Comparison of ENCODE assay signal across 8 cellular contexts in genomic region chr2:96063074-96063899, GRCh38. TPM values are rescaled to one million over a fixed set of nuclear protein-coding genes. Genes with fewer than 3 reads are reported as not detected.
DNase-seq lines count a peak whose midpoint lies in the region; ATAC-seq, FAIRE-seq and TF ChIP-seq lines count a peak whose summit lies in the region.
"Not testable (repeated sequence)": the region's sequence is repeated elsewhere in the genome, so short reads cannot be mapped to it uniquely, and the experiment has no call there.

No MANE protein-coding gene starts in this region.

- POLR2A ChIA-PET in WTC11 (lab: Charles Lee): not testable (repeated sequence)
- POLR2A ChIA-PET in K562 (lab: Yijun Ruan, JAX): interaction anchor here (0.6 kb wide), 2 partner anchors 128 to 1072 kb away, joined by 3 read pairs; no protein-coding TSS in a partner anchor

- intact Hi-C loops in K562 (cut with micrococcal nuclease); left lung (cut with DNase I); upper lobe of right lung (cut with DNase I): not testable (repeated sequence)
- intact Hi-C loops in psoas muscle (cut with DNase I): loop anchor here in 1 of 2 donors (10.0 kb wide), 1 partner anchor 1632 kb away; no protein-coding TSS in a partner anchor

- in situ Hi-C loops in K562 (cut with MboI): loop anchor here (5.0 kb wide), 1 partner anchor 1554 kb away; no protein-coding TSS in a partner anchor

- H3K9me3 Mint-ChIP-seq in WTC11: not testable (repeated sequence)

- not testable (repeated sequence) for H3K27me3 ChIP-seq in K562 (ENCODE audit: control insufficient read depth in 2 of 2, insufficient read depth in 2 of 2, low read length in 2 of 2); left lung; psoas muscle (ENCODE audit: insufficient read depth in 3 of 3, low read length in 2 of 3); upper lobe of right lung

- H2AFZ ChIP-seq in K562 (ENCODE audit: low read depth, low read length): not testable (repeated sequence)

- DNase-seq in EH (ENCODE audit: low read depth) (peak; percentile 83), HT1080 (ENCODE audit: low read depth) (peak; percentile 82), K562 (ENCODE audit: extremely low read depth in 1 of 4, low spot score in 3 of 4) (peak in 1 of 4 experiments; percentile 3), fibroblast of the aortic adventitia (ENCODE audit: low read depth) (peak; percentile 71), left lung (peak in 1 of 2 donors; percentile 69), upper lobe of right lung (peak; percentile 61)
- DNase-seq in WTC11 (ENCODE audit: low spot score); psoas muscle: not testable (repeated sequence)

- not testable (repeated sequence) for H3K27ac Mint-ChIP-seq in WTC11

- H4K20me1 ChIP-seq in K562 (replicated peaks; ENCODE audit: control insufficient read depth, insufficient read depth, low read length): not testable (repeated sequence)

- not testable (repeated sequence) for H3K27me3 Mint-ChIP-seq in WTC11 (ENCODE audit: low read depth)

- not testable (repeated sequence) for H3K9me1 ChIP-seq in K562 (ENCODE audit: control insufficient read depth, insufficient read depth, low read length)

- BruUV-seq in K562 (replicated peaks; lab: Mats Ljungman, UMichigan): not testable (repeated sequence)

- 6% methylated on average over 6 of the region's 12 CpGs for WGBS in K562 (ENCODE audit: insufficient coverage, low coverage, missing lambda C conversion rate)
- 44 to 52% (median 51%) methylated on average over 7 to 11 of the region's 12 CpGs for WGBS in psoas muscle, 3 donors

- H3K4me1 Mint-ChIP-seq in WTC11: not testable (repeated sequence)

- not testable (repeated sequence) for H3K4me2 ChIP-seq in K562 (ENCODE audit: insufficient read depth, low read length)

- not testable (repeated sequence) for TF ChIP-seq EP300 in K562 (IDR thresholded peaks at IDR 0.05; ENCODE audit: low read length)

- not testable (repeated sequence) for H3K36me3 Mint-ChIP-seq in WTC11

- not testable (repeated sequence) for TF ChIP-seq POLR2A in K562 (conservative IDR thresholded peaks at IDR 0.05)

- H3K79me2 ChIP-seq in K562 (ENCODE audit: control insufficient read depth, insufficient read depth, low read length): not testable (repeated sequence)

- CTCF ChIA-PET in WTC11 (lab: Charles Lee): interaction anchor here (1.1 kb wide), 1 partner anchor 111 kb away, joined by 3 read pairs; no protein-coding TSS in a partner anchor
- CTCF ChIA-PET in K562 (lab: Yijun Ruan, JAX; ENCODE audit: low intra/inter-chr PET ratio): not testable (repeated sequence)

- H3K36me3 ChIP-seq in K562 (ENCODE audit: control insufficient read depth, insufficient read depth, low read length); left lung; psoas muscle (ENCODE audit: insufficient read depth in 1 of 2, low read depth in 1 of 2); upper lobe of right lung: not testable (repeated sequence)

- not testable (repeated sequence) for H3K4me3 Mint-ChIP-seq in WTC11

- peak; percentile 65 for FAIRE-seq in K562 (lab: Jason Lieb, UNC)

- H3K9me3 ChIP-seq in K562 (replicated peaks; ENCODE audit: control insufficient read depth, insufficient read depth, low read depth, low read length); left lung; psoas muscle; upper lobe of right lung: not testable (repeated sequence)

- not testable (repeated sequence) for TF ChIP-seq CTCF in WTC11 (IDR thresholded peaks at IDR 0.05); left lung (IDR thresholded peaks at IDR 0.05)
- TF ChIP-seq CTCF in K562 (IDR thresholded peaks at IDR 0.05 in 2 of 3, conservative IDR thresholded peaks at IDR 0.05 in 1 of 3; ENCODE audit: insufficient read depth in 2 of 3, low read depth in 1 of 3, low read length in 3 of 3): peak in 2 of 3 experiments; percentile 18 to 19; a peak in 1 of 6 replicates
- TF ChIP-seq CTCF in fibroblast of the aortic adventitia (IDR thresholded peaks at IDR 0.05; ENCODE audit: insufficient read depth, low read length): peak; percentile 45
- TF ChIP-seq CTCF in psoas muscle (IDR thresholded peaks at IDR 0.05): peak; percentile 30
- peak; percentile 29 for TF ChIP-seq CTCF in upper lobe of right lung (IDR thresholded peaks at IDR 0.05)

- H3K9ac ChIP-seq in K562 (ENCODE audit: insufficient read depth in 1 of 2, low read depth in 2 of 2, low read length in 2 of 2): not testable (repeated sequence)

- H3K4me1 ChIP-seq in K562 (replicated peaks in 1 of 2; ENCODE audit: control insufficient read depth in 2 of 2, insufficient read depth in 2 of 2, low read length in 2 of 2); left lung; psoas muscle; upper lobe of right lung: not testable (repeated sequence)

- ATAC-seq in WTC11 (peak; percentile 38), K562 (peak; percentile 76), left lung (peak; percentile 79), psoas muscle (peak; percentile 59 to 70 (median 67)), upper lobe of right lung (peak; percentile 75)

- H3K27ac ChIP-seq in K562 (ENCODE audit: extremely low read depth, low read depth, low read length); left lung; psoas muscle; upper lobe of right lung: not testable (repeated sequence)

- not testable (repeated sequence) for H3K4me3 ChIP-seq in K562; fibroblast of the aortic adventitia (ENCODE audit: low read depth, low read length); left lung; psoas muscle; upper lobe of right lung

- peak in 1 of 2 experiments; percentile 34; a peak in 2 of 4 replicates for TF ChIP-seq RAD21 in K562 (CRISPR knock-in tag; conservative IDR thresholded peaks at IDR 0.05 in 1 of 2, IDR thresholded peaks at IDR 0.05 in 1 of 2)

RNA-seq across cellular contexts. Expression of gene GPAT2, which starts 28.6 kb away (rescaled TPM):
- not detected in 2 replicates for total RNA-seq in HT1080 (2014; rRNA removed; shearing (Covaris generic))
- 0.02 TPM in 1 of 2 replicates, not detected in the other for polyA plus RNA-seq in HT1080 (2015; cell fraction: cytosol; rRNA removed)
- polyA plus RNA-seq in HT1080 (2015; cell fraction: nucleus; rRNA removed): not detected in 2 replicates
- total RNA-seq in WTC11 (2021) (0.20 to 0.66 TPM (median 0.55 TPM) in 3 replicates), K562 (2014; rRNA removed) (0.14 and 0.33 TPM in 2 replicates), K562 (2014; rRNA removed; fragmentation: Illumina TruSeq; extraction: Trizol) (not detected in 2 replicates), K562 (2015; rRNA removed; fragmentation: Illumina TruSeq; extraction: Trizol) (0.11 and 0.38 TPM in 2 replicates), K562 (2021) (0.33 and 0.94 TPM in 2 replicates), fibroblast of the aortic adventitia (ENCODE audit: low replicate concordance) (10.2 TPM in 1 of 2 replicates, not detected in the other), left lung (1 to 10 TPM; 2.8 to 7.3 TPM), psoas muscle (1 to 10 TPM; 6.2 to 7.8 (median 6.7) TPM), upper lobe of right lung (3.2 TPM)
- total RNA-seq in K562 (2011; cell fraction: chromatin; rRNA removed; ENCODE audit: low replicate concordance): 0.12 TPM in 2 replicates
- total RNA-seq in K562 (2011; cell fraction: nucleolus; rRNA removed): under 0.01 and 0.39 TPM in 2 replicates
- total RNA-seq in K562 (2011; cell fraction: nucleoplasm; rRNA removed): not detected in 2 replicates
- polyA plus RNA-seq in K562 (2011; rRNA removed) (not detected in 2 replicates), K562 (2014; fragmentation: Illumina TruSeq; extraction: Trizol) (0.30 TPM in 2 replicates), K562 (2014; fragmentation: Nextera tagmentation; extraction: Ambion mirVana) (under 1 TPM in 1 of 2 experiments, not detected in 1; 0.01 TPM), K562 (2014; rRNA removed) (0.42 and 1.2 TPM in 2 replicates), psoas muscle (1 to 10 TPM; 3.2 to 6.9 (median 6.1) TPM)
- polyA plus RNA-seq in K562 (2011; cell fraction: cytosol; rRNA removed): 0.03 and 0.25 TPM in 2 replicates
- 0.34 and 0.55 TPM in 2 replicates for polyA plus RNA-seq in K562 (2011; cell fraction: nucleus; rRNA removed)
- polyA plus RNA-seq in K562 (2012): 0.33 and 1.1 TPM in 2 replicates
- polyA minus RNA-seq in K562 (2011; rRNA and poly(A)+ RNA removed): not detected in 2 replicates
- not detected in 2 replicates for polyA minus RNA-seq in K562 (2011; cell fraction: cytosol; rRNA and poly(A)+ RNA removed)
- polyA minus RNA-seq in K562 (2011; cell fraction: nucleus; rRNA and poly(A)+ RNA removed): 0.11 and 0.94 TPM in 2 replicates

RNA-seq across cellular contexts. Expression of gene ADRA2B, which starts 53.1 kb away (rescaled TPM):
- not detected in 2 replicates for total RNA-seq in HT1080 (2014; rRNA removed; shearing (Covaris generic))
- polyA plus RNA-seq in HT1080 (2015; cell fraction: cytosol; rRNA removed): not detected in 2 replicates
- polyA plus RNA-seq in HT1080 (2015; cell fraction: nucleus; rRNA removed): not detected in 2 replicates
- total RNA-seq in WTC11 (2021): 4.7 to 6.3 TPM (median 5.8 TPM) in 3 replicates
- total RNA-seq in K562 (2011; cell fraction: chromatin; rRNA removed; ENCODE audit: low replicate concordance): 0.07 and 0.11 TPM in 2 replicates
- 0.13 and 0.17 TPM in 2 replicates for total RNA-seq in K562 (2011; cell fraction: nucleolus; rRNA removed)
- not detected in 2 replicates for total RNA-seq in K562 (2011; cell fraction: nucleoplasm; rRNA removed)
- total RNA-seq in K562 (2014; rRNA removed): not detected in 2 replicates
- not detected in 2 replicates for total RNA-seq in K562 (2014; rRNA removed; fragmentation: Illumina TruSeq; extraction: Trizol)
- not detected in 2 replicates for total RNA-seq in K562 (2015; rRNA removed; fragmentation: Illumina TruSeq; extraction: Trizol)
- total RNA-seq in K562 (2021): not detected in 2 replicates
- polyA plus RNA-seq in K562 (2011; rRNA removed): not detected in 2 replicates
- polyA plus RNA-seq in K562 (2011; cell fraction: cytosol; rRNA removed): 0.04 TPM in 1 of 2 replicates, not detected in the other
- 0.14 and 0.27 TPM in 2 replicates for polyA plus RNA-seq in K562 (2011; cell fraction: nucleus; rRNA removed)
- polyA plus RNA-seq in K562 (2012): 0.03 TPM in 1 of 2 replicates, not detected in the other
- not detected in 2 replicates for polyA plus RNA-seq in K562 (2014; fragmentation: Illumina TruSeq; extraction: Trizol)
- not detected for polyA plus RNA-seq in K562 (2014; fragmentation: Nextera tagmentation; extraction: Ambion mirVana)
- not detected in 2 replicates for polyA plus RNA-seq in K562 (2014; rRNA removed)
- polyA minus RNA-seq in K562 (2011; rRNA and poly(A)+ RNA removed): not detected in 2 replicates
- not detected in 2 replicates for polyA minus RNA-seq in K562 (2011; cell fraction: cytosol; rRNA and poly(A)+ RNA removed)
- polyA minus RNA-seq in K562 (2011; cell fraction: nucleus; rRNA and poly(A)+ RNA removed): not detected in 2 replicates
- under 0.01 TPM in 1 of 2 replicates, not detected in the other for total RNA-seq in fibroblast of the aortic adventitia (ENCODE audit: low replicate concordance)
- total RNA-seq in left lung: under 1 TPM; 0.20 to 0.34 TPM
- 1 to 10 TPM; 1.6 to 5.3 (median 2.8) TPM for total RNA-seq in psoas muscle
- 1 to 10 TPM; 1.7 to 2.1 (median 1.9) TPM for polyA plus RNA-seq in psoas muscle
- 0.14 TPM for total RNA-seq in upper lobe of right lung
